ENCODE assay signal across 15 cellular contexts in the genomic region with DNA sequence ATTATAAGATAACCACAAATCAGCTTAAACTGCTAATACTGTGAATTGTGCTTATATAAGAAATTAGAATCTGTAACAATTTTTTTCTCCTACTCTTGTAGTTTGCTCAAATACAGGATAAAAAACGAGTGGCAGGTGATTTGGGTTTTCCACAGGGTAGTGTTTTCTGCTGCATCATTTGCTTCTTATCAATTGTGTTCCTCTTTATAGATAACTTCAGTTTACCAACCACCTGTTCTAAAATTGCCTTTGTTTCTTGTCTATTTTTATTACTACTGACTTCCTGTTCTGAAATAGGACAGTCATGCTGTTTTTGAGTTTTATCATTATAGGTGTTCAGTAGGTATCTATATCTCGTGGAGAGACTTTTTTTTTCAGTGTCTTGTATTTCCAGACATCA. TPM values are rescaled to one million over a fixed set of nuclear protein-coding genes. Genes with fewer than 3 reads are reported as not detected.
DNase-seq lines count a peak whose midpoint lies in the region; ATAC-seq, FAIRE-seq and TF ChIP-seq lines count a peak whose summit lies in the region.
"Had no signal": no experiment of that assay in that cellular context is flagged by ENCODE, and none has a peak within 500 bp of the region (broad histone marks: within the 10 kb centered on the region; RNA-seq: fewer than 3 reads in every experiment).

No MANE protein-coding gene starts in this region.

- peaks cover 5% of the 10 kb centered on the region for H3K36me3 Mint-ChIP-seq in memory B cell

- TF ChIP-seq CTCF in heart right ventricle (IDR thresholded peaks at IDR 0.05) (no peak), right atrium auricular region (IDR thresholded peaks at IDR 0.05) (no peak), kidney (IDR thresholded peaks at IDR 0.05; ENCODE audit: borderline replicate concordance, extremely low read depth, insufficient read depth) (no peak)

- peak; percentile 39 for ATAC-seq in GM21367 (IDR thresholded peaks at IDR 0.05; ENCODE audit: unreplicated experiment)
- ATAC-seq in HG03175 (IDR thresholded peaks at IDR 0.05; ENCODE audit: unreplicated experiment) = peak; percentile 31
- ATAC-seq in memory B cell (ENCODE audit: low read depth) = peak; percentile 53
- ATAC-seq in heart right ventricle = no peak

- no peaks in the 10 kb centered on the region for H3K27me3 Mint-ChIP-seq in memory B cell

- no peaks in the 10 kb centered on the region for H3K36me3 ChIP-seq in heart right ventricle
- H3K36me3 ChIP-seq in right atrium auricular region = no peaks in the 10 kb centered on the region
- no peaks in the 10 kb centered on the region for H3K36me3 ChIP-seq in kidney (ENCODE audit: control insufficient read depth in 1 of 2, insufficient read depth in 2 of 2, low read length in 2 of 2)
- H3K36me3 ChIP-seq: SJCRH30 had no signal

- H3K4me3 ChIP-seq in heart right ventricle = no peak overlapping the region
- H3K4me3 ChIP-seq in right atrium auricular region = no peak overlapping the region
- no peak overlapping the region for H3K4me3 ChIP-seq in kidney (ENCODE audit: low read length in 2 of 2)
- H3K4me3 ChIP-seq: SJCRH30 had no signal

- 47 to 62% methylated on average over 2 of the region's 2 CpGs for WGBS in heart right ventricle, 2 donors

- no peak overlapping the region for H3K27ac ChIP-seq in heart right ventricle
- no peak overlapping the region for H3K27ac ChIP-seq in right atrium auricular region
- H3K27ac ChIP-seq in kidney (ENCODE audit: low read depth in 2 of 2, low read length in 2 of 2) = no peak overlapping the region
- H3K27ac ChIP-seq: 22Rv1, SJCRH30 had no signal

- H3K9ac ChIP-seq in kidney (ENCODE audit: low read length in 2 of 2) = no peak overlapping the region

- no peaks in the 10 kb centered on the region for H3K27me3 ChIP-seq in heart right ventricle
- H3K27me3 ChIP-seq in right atrium auricular region = no peaks in the 10 kb centered on the region
- H3K27me3 ChIP-seq: SJCRH30 had no signal

- no peaks in the 10 kb centered on the region for H3K9me3 Mint-ChIP-seq in memory B cell

- H3K4me1 ChIP-seq in heart right ventricle (peaks cover 5 to 60% (median 41%) of the 10 kb centered on the region in 9 donors), right atrium auricular region (peaks cover 0 to 39% of the 10 kb centered on the region in 2 donors), kidney (ENCODE audit: control insufficient read depth in 1 of 2, insufficient read depth in 1 of 2, low read depth in 1 of 2, low read length in 2 of 2) (peaks cover 11 to 17% of the 10 kb centered on the region in 2 donors)

- intact Hi-C loops in heart right ventricle (cut with DNase I) (loop anchor here in 5 of 10 donors (5.0 to 10.0 kb wide), 3 partner anchors 48 to 58 kb away; partner anchors contain the start of gene MFSD6 (in 2 of the 5)), kidney (cut with DNase I) (no loop called here)

- H3K9me3 ChIP-seq in heart right ventricle = no peaks in the 10 kb centered on the region
- H3K9me3 ChIP-seq in right atrium auricular region = no peaks in the 10 kb centered on the region
- no peaks in the 10 kb centered on the region for H3K9me3 ChIP-seq in kidney (ENCODE audit: control insufficient read depth in 1 of 2, low read length in 2 of 2)
- H3K9me3 ChIP-seq: SJCRH30 had no signal

- peaks cover 55% of the 10 kb centered on the region for H3K4me1 Mint-ChIP-seq in memory B cell

- H3K27ac Mint-ChIP-seq in memory B cell = peak overlapping the region; percentile 79

- H3K4me3 Mint-ChIP-seq in memory B cell = peak overlapping the region; percentile 52

- FAIRE-seq in kidney (lab: Jason Lieb, UNC) = no peak

- DNase-seq in DMS153 (lab: John Stamatoyannopoulos, UW) = peak; percentile 3
- DNase-seq in DMS153 treated with DMSO at 0.1 percent for 48 hours (lab: John Stamatoyannopoulos, UW; ENCODE audit: unreplicated experiment) = no peak
- DNase-seq in memory B cell (ENCODE audit: low spot score in 2 of 2) = no peak
- DNase-seq in heart right ventricle = no peak
- no peak for DNase-seq in right atrium auricular region (ENCODE audit: low spot score)
- DNase-seq in kidney = no peak
- DNase-seq: activated CD4-positive, alpha-beta T cell treated with anti-CD3 and anti-CD28 coated beads for 1 hour; effector CD4-positive, alpha-beta T cell; mesendoderm; NCI-H69; retina; SJCRH30 had no signal

RNA-seq across cellular contexts. Expression of gene MFSD6, which starts 56.9 kb away (rescaled TPM):
- total RNA-seq in heart right ventricle (10 to 100 TPM in 9 of 10 donors, 1 to 10 TPM in 1; 9.9 to 26.7 (median 16.8) TPM), right atrium auricular region (10 to 100 TPM; 57.2 to 72.7 TPM), kidney (33.9 TPM)
- polyA plus RNA-seq in heart right ventricle (10 to 100 TPM in 1 of 2 donors, 1 to 10 TPM in 1; 9.7 to 14.9 TPM), kidney (ENCODE audit: insufficient read depth, low read depth, low replicate concordance) (12.3 TPM)

Comparison
In these comparisons a context has a peak if more than half of its experiments do, and no peak if none do; other contexts are left out.
1. ATAC-seq: peak in GM21367 (single experiment), HG03175 (single experiment) and memory B cell (single experiment); none in heart right ventricle (0 of 8).